Comparison of ENCODE assay signal across 10 cellular contexts in genomic region chr16:276360-277077, GRCh38. TPM values are rescaled to one million over a fixed set of nuclear protein-coding genes. Genes with fewer than 3 reads are reported as not detected.
DNase-seq lines count a peak whose midpoint lies in the region; ATAC-seq and TF ChIP-seq lines count a peak whose summit lies in the region.
"Had no signal": no experiment of that assay in that cellular context is flagged by ENCODE, and none has a peak within 500 bp of the region (broad histone marks: within the 10 kb centered on the region; RNA-seq: fewer than 3 reads in every experiment).

No MANE protein-coding gene starts in this region.

- H3K4me3 Mint-ChIP-seq in activated T-helper 17 cell treated with anti-CD3 and anti-CD28 coated beads, Interleukin-2, amount 50 U/mL, for 72 hours: peak overlapping the region; percentile 50

- no peaks in the 10 kb centered on the region for H3K36me3 ChIP-seq in BE2C
- H3K36me3 ChIP-seq in lower lobe of right lung: no peaks in the 10 kb centered on the region
- H3K36me3 ChIP-seq: BLaER1 had no signal

- no peak overlapping the region for H3K27ac Mint-ChIP-seq in activated T-helper 17 cell treated with anti-CD3 and anti-CD28 coated beads, Interleukin-2, amount 50 U/mL, for 72 hours

- intact Hi-C loops in lower lobe of right lung (cut with DNase I): no loop called here

- TF ChIP-seq CTCF in BE2C (IDR thresholded peaks at IDR 0.05; ENCODE audit: low read depth, low read length) (no peak), lower lobe of right lung (IDR thresholded peaks at IDR 0.05) (no peak)

- H3K27me3 Mint-ChIP-seq in activated T-helper 17 cell treated with anti-CD3 and anti-CD28 coated beads, Interleukin-2, amount 50 U/mL, for 72 hours: peaks cover 3% of the 10 kb centered on the region

- H3K27me3 ChIP-seq in BE2C (peaks cover 10% of the 10 kb centered on the region), lower lobe of right lung (ENCODE audit: low read depth) (peaks cover 48% of the 10 kb centered on the region)

- H3K36me3 Mint-ChIP-seq in activated T-helper 17 cell treated with anti-CD3 and anti-CD28 coated beads, Interleukin-2, amount 50 U/mL, for 72 hours (ENCODE audit: low read depth): no peaks in the 10 kb centered on the region

- H3K4me1 ChIP-seq in BE2C (no peaks in the 10 kb centered on the region), lower lobe of right lung (peaks cover 15% of the 10 kb centered on the region)

- H3K9me3 ChIP-seq in BE2C (no peaks in the 10 kb centered on the region), lower lobe of right lung (no peaks in the 10 kb centered on the region)
- H3K9me3 ChIP-seq: BLaER1, tibial nerve had no signal

- H3K9me3 Mint-ChIP-seq in activated T-helper 17 cell treated with anti-CD3 and anti-CD28 coated beads, Interleukin-2, amount 50 U/mL, for 72 hours: no peaks in the 10 kb centered on the region

- no peak for ATAC-seq in activated T-helper 17 cell treated with anti-CD3 and anti-CD28 coated beads, Interleukin-2, amount 50 U/mL, for 72 hours (replicated peaks)
- ATAC-seq in lower lobe of right lung (no peak), HG03097 (IDR thresholded peaks at IDR 0.05; ENCODE audit: low FRiP score, unreplicated experiment) (no peak)

- H3K4me3 ChIP-seq in BE2C (ENCODE audit: low read depth, low read length) (no peak overlapping the region), lower lobe of right lung (peak overlapping the region; percentile 58)
- H3K4me3 ChIP-seq: BLaER1 had no signal

- DNase-seq in BE2C (peak; percentile 11), lower lobe of right lung (no peak), MV-4-11 (lab: John Stamatoyannopoulos, UW) (no peak), NCI-H1092 (lab: John Stamatoyannopoulos, UW) (no peak)
- DNase-seq: activated CD4-positive, alpha-beta T cell treated with anti-CD3 and anti-CD28 coated beads for 4 hours had no signal

- no peaks in the 10 kb centered on the region for H3K4me1 Mint-ChIP-seq in activated T-helper 17 cell treated with anti-CD3 and anti-CD28 coated beads, Interleukin-2, amount 50 U/mL, for 72 hours

- no peak overlapping the region for H3K27ac ChIP-seq in lower lobe of right lung
- H3K27ac ChIP-seq: BLaER1 had no signal

RNA-seq across cellular contexts. Expression of gene RGS11, which starts 0.8 kb away (rescaled TPM):
- polyA plus RNA-seq in BE2C (2012; ENCODE audit: insufficient read depth, insufficient read length, low read depth): 29.9 TPM
- under 1 TPM in 1 of 2 donors, not detected in 1; 0.11 TPM for total RNA-seq in activated T-helper 17 cell treated with anti-CD3 and anti-CD28 coated beads, Interleukin-2, amount 50 U/mL, for 72 hours
- total RNA-seq in lower lobe of right lung: 8.2 TPM
- total RNA-seq: mononuclear cell had no signal

RNA-seq across cellular contexts. Expression of gene ARHGDIG, which starts 3.9 kb away (rescaled TPM):
- polyA plus RNA-seq in BE2C (2012; ENCODE audit: insufficient read depth, insufficient read length, low read depth): 25.3 TPM
- not detected for total RNA-seq in activated T-helper 17 cell treated with anti-CD3 and anti-CD28 coated beads, Interleukin-2, amount 50 U/mL, for 72 hours
- not detected for total RNA-seq in lower lobe of right lung
- total RNA-seq: mononuclear cell, tibial nerve had no signal

RNA-seq across cellular contexts. Expression of gene PDIA2, which starts 6.4 kb away (rescaled TPM):
- polyA plus RNA-seq in BE2C (2012; ENCODE audit: insufficient read depth, insufficient read length, low read depth): 30.9 TPM
- not detected for total RNA-seq in activated T-helper 17 cell treated with anti-CD3 and anti-CD28 coated beads, Interleukin-2, amount 50 U/mL, for 72 hours
- total RNA-seq in lower lobe of right lung: not detected
- total RNA-seq: mononuclear cell had no signal

RNA-seq across cellular contexts. Expression of gene FAM234A, which starts 41.9 kb away (rescaled TPM):
- polyA plus RNA-seq in BE2C (2012; ENCODE audit: insufficient read depth, insufficient read length, low read depth): 92.3 TPM
- 1 to 10 TPM; 4.0 to 6.8 TPM for total RNA-seq in activated T-helper 17 cell treated with anti-CD3 and anti-CD28 coated beads, Interleukin-2, amount 50 U/mL, for 72 hours
- 51.7 TPM for total RNA-seq in lower lobe of right lung

RNA-seq across cellular contexts. Expression of gene LUC7L, which starts 47.3 kb away (rescaled TPM):
- polyA plus RNA-seq in BE2C (2012; ENCODE audit: insufficient read depth, insufficient read length, low read depth): 147 TPM
- total RNA-seq in activated T-helper 17 cell treated with anti-CD3 and anti-CD28 coated beads, Interleukin-2, amount 50 U/mL, for 72 hours: 10 to 100 TPM; 54.8 to 65.4 TPM
- total RNA-seq in lower lobe of right lung: 70.9 TPM
